ENCODE assay signal across 8 cellular contexts in genomic region chr12:96906849-96907664, GRCh38. TPM values are rescaled to one million over a fixed set of nuclear protein-coding genes. Genes with fewer than 3 reads are reported as not detected.
A peak's percentile ranks its signal among the peaks of the same experiment; 100 is the strongest.
DNase-seq lines count a peak whose midpoint lies in the region.

TSS of gene NEDD1 (plus strand) at chr12:96907257. CDS start at chr12:96909760, 2,503 bp downstream.

- H3K36me3 ChIP-seq in H7 (replicated peaks; ENCODE audit: control insufficient read depth, insufficient read depth, low read length) (no peaks in the 10 kb centered on the region), SK-N-MC (ENCODE audit: insufficient read depth, low read length) (no peaks in the 10 kb centered on the region; the same call in 1 of the 2 replicates)

- no peaks in the 10 kb centered on the region for H3K27me3 ChIP-seq in H7 (ENCODE audit: control insufficient read depth, insufficient read depth, low read length)

- H3K27me3 Mint-ChIP-seq in activated naive CD4-positive, alpha-beta T cell treated with anti-CD3 and anti-CD28 coated beads, Interleukin-2, amount 10 ng/mL, durations not matched to agents 7 days and 5 days = peaks cover 4% of the 10 kb centered on the region

- H3K9me3 ChIP-seq in SK-N-MC (ENCODE audit: low read depth, low read length) = no peaks in the 10 kb centered on the region

- peak within 1 kb of the TSS; percentile 98 for H3K27ac Mint-ChIP-seq in activated naive CD4-positive, alpha-beta T cell treated with anti-CD3 and anti-CD28 coated beads, Interleukin-2, amount 10 ng/mL, durations not matched to agents 7 days and 5 days

- peak within 1 kb of the TSS; percentile 74 for H3K4me3 ChIP-seq in H7 (ENCODE audit: insufficient read depth, low read depth, low read length)
- peak within 1 kb of the TSS; percentile 79 for H3K4me3 ChIP-seq in SK-N-MC

- peaks cover 47% of the 10 kb centered on the region for H3K4me1 Mint-ChIP-seq in activated naive CD4-positive, alpha-beta T cell treated with anti-CD3 and anti-CD28 coated beads, Interleukin-2, amount 10 ng/mL, durations not matched to agents 7 days and 5 days

- peaks cover 27% of the 10 kb centered on the region for H3K36me3 Mint-ChIP-seq in activated naive CD4-positive, alpha-beta T cell treated with anti-CD3 and anti-CD28 coated beads, Interleukin-2, amount 10 ng/mL, durations not matched to agents 7 days and 5 days

- peak; percentile 42 for DNase-seq in GF-D8 (lab: John Stamatoyannopoulos, UW)
- peak; percentile 94 for DNase-seq in H7
- DNase-seq in LoVo (ENCODE audit: low spot score) = peak; percentile 92
- no peak for DNase-seq in SK-N-MC (ENCODE audit: low read depth, low spot score)
- peak; percentile 88 for DNase-seq in activated naive CD4-positive, alpha-beta T cell treated with anti-CD3 and anti-CD28 coated beads, Interleukin-2, amount 10 ng/mL, durations not matched to agents 7 days and 5 days
- peak; percentile 85 for DNase-seq in germinal center (ENCODE audit: low spot score)
- DNase-seq in nucleus accumbens (lab: John Stamatoyannopoulos, UW) = peak in 52 of 56 donors; percentile 7 to 88 (median 64)
- DNase-seq in substantia nigra (lab: John Stamatoyannopoulos, UW) = peak in 48 of 49 donors; percentile 13 to 90 (median 66)

- CTCF ChIA-PET in activated naive CD4-positive, alpha-beta T cell treated with anti-CD3 and anti-CD28 coated beads, Interleukin-2, amount 10 ng/mL, durations not matched to agents 7 days and 5 days (lab: Charles Lee) = no interaction called here

- no peak within 1 kb of the TSS for H3K27ac ChIP-seq in SK-N-MC
- peak within 1 kb of the TSS; percentile 63 for H3K27ac ChIP-seq in substantia nigra (ENCODE audit: low read depth, low read length, poor library complexity, severe bottlenecking)

- H3K9ac ChIP-seq in SK-N-MC (ENCODE audit: insufficient read length) = peak within 1 kb of the TSS; percentile 88

- H3K4me3 Mint-ChIP-seq in activated naive CD4-positive, alpha-beta T cell treated with anti-CD3 and anti-CD28 coated beads, Interleukin-2, amount 10 ng/mL, durations not matched to agents 7 days and 5 days = peak within 1 kb of the TSS; percentile 92

- no peaks in the 10 kb centered on the region for H3K9me3 Mint-ChIP-seq in activated naive CD4-positive, alpha-beta T cell treated with anti-CD3 and anti-CD28 coated beads, Interleukin-2, amount 10 ng/mL, durations not matched to agents 7 days and 5 days

RNA-seq across cellular contexts. Expression of gene NEDD1, which starts in this region (rescaled TPM):
- 32.4 and 50.7 TPM in 2 replicates for total RNA-seq in H7 (2014; rRNA removed; shearing (Covaris generic))
